ENCODE assay signal across 30 cellular contexts in the genomic region with DNA sequence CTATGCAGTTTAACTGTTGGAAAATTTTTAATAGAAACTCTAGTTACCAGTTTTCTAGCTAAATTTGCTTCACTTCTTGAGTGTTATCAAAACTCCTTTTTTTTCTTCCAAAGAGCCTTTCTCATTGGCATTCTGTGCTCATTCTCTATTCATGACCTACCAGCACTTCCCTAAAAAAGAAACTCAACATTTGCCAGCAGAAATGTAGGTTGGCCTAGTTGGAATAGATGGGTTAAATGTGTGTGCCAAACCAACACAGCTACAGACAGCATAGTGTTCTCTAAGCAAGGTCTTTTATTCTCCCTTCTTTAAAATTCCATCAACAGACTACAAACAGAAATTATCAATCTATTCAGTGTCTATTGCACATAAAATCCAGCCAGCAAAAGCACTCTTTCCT.
"Had no signal": no experiment of that assay in that cellular context is flagged by ENCODE, and none has a peak within 500 bp of the region (broad histone marks: within the 10 kb centered on the region; RNA-seq: fewer than 3 reads in every experiment).

No MANE protein-coding gene starts in this region.

- H3K36me3 ChIP-seq: adrenal gland, breast epithelium, WERI-Rb-1 had no signal

- H3K4me1 ChIP-seq: adrenal gland, body of pancreas, breast epithelium had no signal

- DNase-seq: activated CD4-positive, alpha-beta memory T cell treated with anti-CD3 and anti-CD28 coated beads, Interleukin-2, amount 10 ng/mL, durations not matched to agents 7 days and 5 days; activated CD4-positive, alpha-beta T cell treated with anti-CD3 and anti-CD28 coated beads for 1 hour; activated CD4-positive, alpha-beta T cell treated with anti-CD3 and anti-CD28 coated beads for 48 hours; activated CD4-positive, CD25-positive, alpha-beta regulatory T cell; activated gamma-delta T cell treated with Interleukin-2 at 50 U/mL for 16 hours; activated naive CD4-positive, alpha-beta T cell treated with anti-CD3 and anti-CD28 coated beads for 36 hours; activated T-cell treated with anti-CD3 and anti-CD28 coated beads, Interleukin-2, amount 50 U/mL, for 4 hours; adrenal gland; body of pancreas; Kasumi-1; KG1; MM.1S; MV-4-11; NCI-H1092; NCI-H1436 treated with DMSO at 0.1 percent for 48 hours; NCI-H1694 treated with DMSO at 0.1 percent for 48 hours; NCI-H2029; NCI-H345; NCI-H524 treated with DMSO at 0.1 percent for 48 hours; PC-9; SIG-M5; SW 1271; T-helper 1 cell; T-helper 2 cell; T-helper 9 cell; WERI-Rb-1 had no signal

- H3K9me3 ChIP-seq: adrenal gland, body of pancreas, breast epithelium had no signal

- H3K4me3 ChIP-seq: adrenal gland, body of pancreas, breast epithelium, PC-9 had no signal

- ATAC-seq: activated naive CD4-positive, alpha-beta T cell treated with anti-CD3 and anti-CD28 coated beads, Interleukin-2, amount 50 U/mL, for 72 hours; activated T-cell treated with anti-CD3 and anti-CD28 coated beads, Interleukin-2, amount 50 U/mL, for 4 hours; body of pancreas; Right ventricle myocardium inferior had no signal

- H3K27ac ChIP-seq: adrenal gland, body of pancreas, breast epithelium, PC-9, RWPE1, WERI-Rb-1 had no signal

- H3K27me3 ChIP-seq: adrenal gland, body of pancreas, breast epithelium had no signal
